ENCODE assay signal across 16 cellular contexts in the genomic region with DNA sequence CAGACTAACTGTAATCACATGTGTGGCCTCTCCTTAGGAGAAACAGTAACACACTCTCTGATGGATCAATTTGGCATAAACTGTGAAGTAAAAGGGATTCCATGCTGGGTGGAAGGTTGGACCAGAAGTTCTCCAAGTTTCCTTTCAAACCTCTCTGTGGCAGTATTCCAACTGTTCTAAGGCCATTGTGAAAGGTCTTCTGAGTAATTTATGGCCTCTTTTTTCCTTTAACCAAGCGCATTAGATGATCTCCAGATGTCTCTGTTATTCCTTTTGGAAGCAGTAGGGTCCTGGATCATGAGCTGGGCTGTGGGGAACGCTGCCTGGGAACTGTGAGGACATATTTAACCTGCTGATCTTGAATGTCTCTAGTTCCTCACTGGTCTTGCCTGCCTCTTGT.
A peak's percentile ranks its signal among the peaks of the same experiment; 100 is the strongest.
DNase-seq lines count a peak whose midpoint lies in the region; ATAC-seq and TF ChIP-seq lines count a peak whose summit lies in the region.
"Had no signal": no experiment of that assay in that cellular context is flagged by ENCODE, and none has a peak within 500 bp of the region (broad histone marks: within the 10 kb centered on the region; RNA-seq: fewer than 3 reads in every experiment).

No MANE protein-coding gene starts in this region.

- no peak overlapping the region for H3K4me2 ChIP-seq in hepatocyte

- H3K4me3 ChIP-seq in hepatocyte, result no peak overlapping the region
- H3K4me3 ChIP-seq in skeletal muscle tissue (ENCODE audit: low read length in 3 of 3), result no peak overlapping the region
- H3K4me3 ChIP-seq in H7 (ENCODE audit: insufficient read depth, low read depth, low read length), result no peak overlapping the region
- H3K4me3 ChIP-seq: BLaER1 treated with 17β-estradiol and CSF1 and Interleukin-3, amounts not matched to agents 10 nM and 100 nM had no signal

- H3K9me2 ChIP-seq in hepatocyte (replicated peaks; ENCODE audit: insufficient read depth), result no peaks in the 10 kb centered on the region

- H3K36me3 ChIP-seq in hepatocyte (replicated peaks; ENCODE audit: insufficient read depth, low read depth) (no peaks in the 10 kb centered on the region), skeletal muscle tissue (ENCODE audit: control insufficient read depth in 3 of 3, insufficient read depth in 3 of 3, low read length in 3 of 3) (no peaks in the 10 kb centered on the region), H7 (replicated peaks; ENCODE audit: control insufficient read depth, insufficient read depth, low read length) (no peaks in the 10 kb centered on the region)
- H3K36me3 ChIP-seq: BLaER1 treated with 17β-estradiol and CSF1 and Interleukin-3, amounts not matched to agents 10 nM and 100 nM had no signal

- no peaks in the 10 kb centered on the region for H3K9me3 ChIP-seq in hepatocyte (ENCODE audit: low read depth)
- no peaks in the 10 kb centered on the region for H3K9me3 ChIP-seq in skeletal muscle tissue (ENCODE audit: control insufficient read depth in 3 of 3, low read length in 3 of 3)
- H3K9me3 ChIP-seq: BLaER1 treated with 17β-estradiol and CSF1 and Interleukin-3, amounts not matched to agents 10 nM and 100 nM had no signal

- H3K79me2 ChIP-seq in hepatocyte, result no peaks in the 10 kb centered on the region

- no peak for TF ChIP-seq CTCF in brain (conservative IDR thresholded peaks at IDR 0.05)
- no peak for TF ChIP-seq CTCF in hepatocyte (IDR thresholded peaks at IDR 0.05; ENCODE audit: poor library complexity)

- H3K9ac ChIP-seq in skeletal muscle tissue (ENCODE audit: low read depth in 1 of 3, low read length in 3 of 3), result no peak overlapping the region
- H3K9ac ChIP-seq: BLaER1 treated with 17β-estradiol and CSF1 and Interleukin-3, amounts not matched to agents 10 nM and 100 nM had no signal

- peak overlapping the region in 3 of 5 experiments; percentile 4 to 76 (median 28) for H3K27ac Mint-ChIP-seq in brain

- H4K20me1 ChIP-seq in hepatocyte (ENCODE audit: insufficient read depth, poor library complexity, severe bottlenecking), result no peaks in the 10 kb centered on the region
- H4K20me1 ChIP-seq: BLaER1 treated with 17β-estradiol and CSF1 and Interleukin-3, amounts not matched to agents 10 nM and 100 nM had no signal

- H2AFZ ChIP-seq in hepatocyte, result no peak overlapping the region

- WGBS in hepatocyte (ENCODE audit: low lambda C conversion rate, missing lambda C conversion rate), result 54% methylated on average over 2 of the region's 2 CpGs

- H3K27me3 ChIP-seq in hepatocyte, result no peaks in the 10 kb centered on the region
- no peaks in the 10 kb centered on the region for H3K27me3 ChIP-seq in skeletal muscle tissue (ENCODE audit: control insufficient read depth in 3 of 3, insufficient read depth in 3 of 3, low read length in 3 of 3)
- H3K27me3 ChIP-seq in H7 (ENCODE audit: control insufficient read depth, insufficient read depth, low read length), result no peaks in the 10 kb centered on the region
- H3K27me3 ChIP-seq: BLaER1 treated with 17β-estradiol and CSF1 and Interleukin-3, amounts not matched to agents 10 nM and 100 nM had no signal

- DNase-seq in GM04503 (ENCODE audit: low read depth) (peak; percentile 59), hepatocyte (ENCODE audit: low spot score) (peak; percentile 58), cerebellum (ENCODE audit: low spot score) (no peak), H7 (no peak), foreskin melanocyte (no peak)
- DNase-seq: activated T-cell treated with anti-CD3 and anti-CD28 coated beads for 4 hours, anterior cingulate cortex, GDM1, NCI-H1417, NCI-H524, SIG-M5 had no signal

- no peaks in the 10 kb centered on the region for H3K36me3 Mint-ChIP-seq in brain

- H3K27ac ChIP-seq in hepatocyte, result peak overlapping the region; percentile 58
- H3K27ac ChIP-seq in skeletal muscle tissue (ENCODE audit: low read depth, low read length), result peak overlapping the region; percentile 60
- H3K27ac ChIP-seq: BLaER1 treated with 17β-estradiol and CSF1 and Interleukin-3, amounts not matched to agents 10 nM and 100 nM; VCaP had no signal

- H3K4me1 Mint-ChIP-seq in brain, result peaks cover 13% of the 10 kb centered on the region

- H3K9me3 Mint-ChIP-seq in brain, result peaks cover 0 to 4% (median 0%) of the 10 kb centered on the region in 5 experiments

- peaks cover 4% of the 10 kb centered on the region for H3K27me3 Mint-ChIP-seq in brain

- no peak overlapping the region for H3K4me3 Mint-ChIP-seq in brain

- H3K4me1 ChIP-seq in hepatocyte (ENCODE audit: insufficient read depth) (peaks cover 4% of the 10 kb centered on the region), skeletal muscle tissue (ENCODE audit: control insufficient read depth in 3 of 3, insufficient read depth in 3 of 3, low read length in 3 of 3) (peaks cover 0 to 6% (median 4%) of the 10 kb centered on the region in 3 donors)

- no peak for ATAC-seq in HG03571 (IDR thresholded peaks at IDR 0.05; ENCODE audit: unreplicated experiment)

Comparison
In these comparisons a context has a peak if more than half of its experiments do, and no peak if none do; other contexts are left out.
1. DNase-seq: peak in GM04503 (single experiment) and hepatocyte (single experiment); none in cerebellum (single experiment), H7 (single experiment) and foreskin melanocyte (single experiment).